In the genomic region with DNA sequence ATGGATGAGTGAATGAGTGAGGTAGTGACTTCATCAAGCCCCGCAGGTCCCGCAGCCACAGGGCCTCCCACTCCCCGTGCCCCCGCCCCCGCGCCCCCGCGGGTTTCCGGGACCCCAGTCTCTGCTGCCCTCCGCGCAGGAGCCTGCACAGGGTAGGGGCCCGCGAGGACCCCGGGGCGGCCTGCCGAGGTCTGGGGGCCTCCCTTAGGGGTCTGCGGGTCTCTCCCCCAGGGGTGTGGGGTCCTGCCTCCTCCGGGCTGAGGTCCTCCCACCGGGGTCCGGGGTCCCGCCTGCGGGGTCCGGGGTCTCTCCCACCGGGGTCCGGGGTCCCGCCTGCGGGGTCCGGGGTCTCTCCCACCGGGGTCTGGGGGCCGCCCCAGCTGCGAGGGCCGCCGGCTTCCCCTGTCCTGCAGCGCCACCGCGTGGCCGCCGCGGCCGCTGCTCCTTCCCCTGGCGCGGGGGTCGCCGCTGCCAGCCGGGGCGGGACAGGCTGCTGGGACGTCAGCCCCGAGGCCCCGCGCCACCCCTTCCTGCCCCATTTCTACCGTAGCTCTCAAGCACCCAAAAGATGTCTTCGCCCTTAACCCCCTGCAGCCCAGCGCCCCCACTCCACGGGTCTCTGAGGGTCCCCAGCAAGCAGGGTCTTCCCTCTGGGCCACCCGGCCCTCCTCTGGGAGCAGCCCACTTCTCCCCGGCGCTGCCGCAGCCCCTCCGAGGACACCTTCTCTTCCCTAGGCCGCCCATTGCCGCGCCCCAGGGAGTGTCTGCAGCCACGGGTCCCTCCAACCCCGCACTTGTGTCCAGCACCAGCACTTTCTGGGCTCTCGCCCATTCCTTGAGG, we compare ENCODE assay signal across 8 cellular contexts. TPM values are rescaled to one million over a fixed set of nuclear protein-coding genes. Genes with fewer than 3 reads are reported as not detected.
A peak's percentile ranks its signal among the peaks of the same experiment; 100 is the strongest.
DNase-seq lines count a peak whose midpoint lies in the region; ATAC-seq and TF ChIP-seq lines count a peak whose summit lies in the region.

No MANE protein-coding gene starts in this region.

- peak; percentile 36 to 96 (median 84) for TF ChIP-seq CTCF in dorsolateral prefrontal cortex (IDR thresholded peaks at IDR 0.05 in 54 of 56, conservative IDR thresholded peaks at IDR 0.05 in 2 of 56; ENCODE audit: low read depth in 1 of 56, partially characterized antibody in 56 of 56)
- peak; percentile 96 to 97 (median 96) for TF ChIP-seq CTCF in nephron (IDR thresholded peaks at IDR 0.05; ENCODE audit: unreplicated experiment in 3 of 3)

- intact Hi-C loops in dorsolateral prefrontal cortex (cut with DNase I), result loop anchor here in 1 of 2 donors (5.0 kb wide), 1 partner anchor 554 kb away; no protein-coding TSS in a partner anchor

- peak; percentile 22 to 35 (median 29) for DNase-seq in activated CD4-positive, CD25-positive, alpha-beta regulatory T cell (lab: John Stamatoyannopoulos, UW)
- DNase-seq in activated CD4-positive, CD25-positive, alpha-beta regulatory T cell treated with anti-CD3 and anti-CD28 coated beads, Interleukin-2, amount 50 U/mL, for 72 hours, result no peak
- peak; percentile 33 to 54 (median 49) for DNase-seq in T-helper 17 cell
- DNase-seq in dorsolateral prefrontal cortex, result peak in 1 of 10 donors; percentile 53
- no peak for DNase-seq in islet precursor cell
- no peak for DNase-seq in RKO (ENCODE audit: low spot score)
- DNase-seq in NCI-H187 (lab: John Stamatoyannopoulos, UW), result no peak

- H3K27me3 ChIP-seq in dorsolateral prefrontal cortex, result peaks cover 0 to 4% (median 0%) of the 10 kb centered on the region in 45 donors

- H3K27me3 Mint-ChIP-seq in T-helper 17 cell (peaks cover 19% of the 10 kb centered on the region), nephron (ENCODE audit: low read depth) (peaks cover 33% of the 10 kb centered on the region)

- peaks cover 7% of the 10 kb centered on the region for H3K36me3 Mint-ChIP-seq in T-helper 17 cell (ENCODE audit: low read depth)
- no peaks in the 10 kb centered on the region for H3K36me3 Mint-ChIP-seq in nephron (ENCODE audit: low read depth)

- peaks cover 9% of the 10 kb centered on the region for H3K4me1 Mint-ChIP-seq in T-helper 17 cell
- H3K4me1 Mint-ChIP-seq in nephron, result peaks cover 10% of the 10 kb centered on the region

- no peak overlapping the region for H3K27ac ChIP-seq in dorsolateral prefrontal cortex

- H3K9me3 ChIP-seq in T-helper 17 cell (ENCODE audit: control insufficient read depth, low read length, poor library complexity, severe bottlenecking), result no peaks in the 10 kb centered on the region

- no peaks in the 10 kb centered on the region for H3K9me3 Mint-ChIP-seq in nephron

- H3K4me3 ChIP-seq in dorsolateral prefrontal cortex, result peak overlapping the region in 53 of 59 donors; percentile 22 to 65 (median 43)

- H3K4me3 Mint-ChIP-seq in T-helper 17 cell (peak overlapping the region; percentile 72), nephron (peak overlapping the region in 2 of 3 experiments; percentile 39 to 58)

- no peak overlapping the region for H3K27ac Mint-ChIP-seq in T-helper 17 cell
- H3K27ac Mint-ChIP-seq in nephron, result no peak overlapping the region

- peak; percentile 70 for ATAC-seq in T-helper 17 cell

RNA-seq across cellular contexts. Expression of gene CHMP6, which starts 10.4 kb away (rescaled TPM):
- total RNA-seq in T-helper 17 cell, result 10 to 100 TPM; 21.0 to 25.6 TPM
- total RNA-seq in dorsolateral prefrontal cortex, result 10 to 100 TPM; 15.4 to 33.4 (median 22.0) TPM

RNA-seq across cellular contexts. Expression of gene BAIAP2, which starts 53.7 kb away (rescaled TPM):
- total RNA-seq in T-helper 17 cell, result 10 to 100 TPM; 11.0 to 13.9 TPM
- total RNA-seq in dorsolateral prefrontal cortex, result 100 to 1,000 TPM; 104 to 353 (median 235) TPM

Comparison
In these comparisons a context has a peak if more than half of its experiments do, and no peak if none do; other contexts are left out.
1. DNase-seq: peak in activated CD4-positive, CD25-positive, alpha-beta regulatory T cell (4 of 4) and T-helper 17 cell (3 of 3); none in activated CD4-positive, CD25-positive, alpha-beta regulatory T cell treated with anti-CD3 and anti-CD28 coated beads, Interleukin-2, amount 50 U/mL, for 72 hours (single experiment), islet precursor cell (single experiment), RKO (single experiment) and NCI-H187 (0 of 2).
2. RNA of gene BAIAP2, which starts 53.7 kb away (total RNA-seq): 104 to 353 TPM in dorsolateral prefrontal cortex; 11.0 to 13.9 TPM in T-helper 17 cell; every median in the first group is over 4 times any median in the second.